1 cellular context compared by ENCODE assay signal in genomic region chr6:146889303-146889702, GRCh38.
TF ChIP-seq lines count a peak whose summit lies in the region.

No MANE protein-coding gene starts in this region.

TF ChIP-seq in K562, 482 proteins besides CTCF, POLR2A, EP300 and RAD21 (continued from another document and continues in another):
- TF ChIP-seq ZNF639 (CRISPR knock-in tag; conservative IDR thresholded peaks at IDR 0.05 in 1 of 2, IDR thresholded peaks at IDR 0.05 in 1 of 2), result peak in 1 of 2 experiments; percentile 57; a peak in 1 of 4 replicates
- no peak for TF ChIP-seq RUNX1 (IDR thresholded peaks at IDR 0.05; ENCODE audit: low read depth)
- TF ChIP-seq ARID3B (CRISPR knock-in tag; IDR thresholded peaks at IDR 0.05; ENCODE audit: borderline replicate concordance), result no peak
- TF ChIP-seq, protein P1, sequence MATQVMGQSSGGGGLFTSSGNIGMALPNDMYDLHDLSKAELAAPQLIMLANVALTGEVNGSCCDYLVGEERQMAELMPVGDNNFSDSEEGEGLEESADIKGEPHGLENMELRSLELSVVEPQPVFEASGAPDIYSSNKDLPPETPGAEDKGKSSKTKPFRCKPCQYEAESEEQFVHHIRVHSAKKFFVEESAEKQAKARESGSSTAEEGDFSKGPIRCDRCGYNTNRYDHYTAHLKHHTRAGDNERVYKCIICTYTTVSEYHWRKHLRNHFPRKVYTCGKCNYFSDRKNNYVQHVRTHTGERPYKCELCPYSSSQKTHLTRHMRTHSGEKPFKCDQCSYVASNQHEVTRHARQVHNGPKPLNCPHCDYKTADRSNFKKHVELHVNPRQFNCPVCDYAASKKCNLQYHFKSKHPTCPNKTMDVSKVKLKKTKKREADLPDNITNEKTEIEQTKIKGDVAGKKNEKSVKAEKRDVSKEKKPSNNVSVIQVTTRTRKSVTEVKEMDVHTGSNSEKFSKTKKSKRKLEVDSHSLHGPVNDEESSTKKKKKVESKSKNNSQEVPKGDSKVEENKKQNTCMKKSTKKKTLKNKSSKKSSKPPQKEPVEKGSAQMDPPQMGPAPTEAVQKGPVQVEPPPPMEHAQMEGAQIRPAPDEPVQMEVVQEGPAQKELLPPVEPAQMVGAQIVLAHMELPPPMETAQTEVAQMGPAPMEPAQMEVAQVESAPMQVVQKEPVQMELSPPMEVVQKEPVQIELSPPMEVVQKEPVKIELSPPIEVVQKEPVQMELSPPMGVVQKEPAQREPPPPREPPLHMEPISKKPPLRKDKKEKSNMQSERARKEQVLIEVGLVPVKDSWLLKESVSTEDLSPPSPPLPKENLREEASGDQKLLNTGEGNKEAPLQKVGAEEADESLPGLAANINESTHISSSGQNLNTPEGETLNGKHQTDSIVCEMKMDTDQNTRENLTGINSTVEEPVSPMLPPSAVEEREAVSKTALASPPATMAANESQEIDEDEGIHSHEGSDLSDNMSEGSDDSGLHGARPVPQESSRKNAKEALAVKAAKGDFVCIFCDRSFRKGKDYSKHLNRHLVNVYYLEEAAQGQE (CRISPR knock-in tag; IDR thresholded peaks at IDR 0.05; ENCODE audit: low read depth), result no peak
- no peak for TF ChIP-seq XRCC5 (IDR thresholded peaks at IDR 0.05; ENCODE audit: low read depth, low read length)
- no peak for TF ChIP-seq ATF1 (CRISPR knock-in tag; IDR thresholded peaks at IDR 0.05)
- no peak for TF ChIP-seq ATF1 (tag; IDR thresholded peaks at IDR 0.05)
- 0 out of 2 replicates have a peak, but pooled peaks have one; percentile 6 for TF ChIP-seq ZNF239 (CRISPR knock-in tag; IDR thresholded peaks at IDR 0.05)
- TF ChIP-seq ZNF197 (CRISPR knock-in tag; IDR thresholded peaks at IDR 0.05; ENCODE audit: low read depth), result no peak
- TF ChIP-seq KAT8 (IDR thresholded peaks at IDR 0.05; ENCODE audit: low read depth), result no peak
- TF ChIP-seq FOXA3 (CRISPR knock-in tag; conservative IDR thresholded peaks at IDR 0.05 in 1 of 2, IDR thresholded peaks at IDR 0.05 in 1 of 2), result no peak
- TF ChIP-seq SMAD3 (CRISPR knock-in tag; conservative IDR thresholded peaks at IDR 0.05), result no peak
- TF ChIP-seq BRD9 (IDR thresholded peaks at IDR 0.05; ENCODE audit: low read depth, partially characterized antibody), result no peak
- TF ChIP-seq NFIX (CRISPR knock-in tag; IDR thresholded peaks at IDR 0.05; ENCODE audit: low read depth), result no peak
- TF ChIP-seq MEF2D (tag; conservative IDR thresholded peaks at IDR 0.05; ENCODE audit: low read depth), result 0 out of 2 replicates have a peak, but pooled peaks have one; percentile 27
- TF ChIP-seq, protein P2, sequence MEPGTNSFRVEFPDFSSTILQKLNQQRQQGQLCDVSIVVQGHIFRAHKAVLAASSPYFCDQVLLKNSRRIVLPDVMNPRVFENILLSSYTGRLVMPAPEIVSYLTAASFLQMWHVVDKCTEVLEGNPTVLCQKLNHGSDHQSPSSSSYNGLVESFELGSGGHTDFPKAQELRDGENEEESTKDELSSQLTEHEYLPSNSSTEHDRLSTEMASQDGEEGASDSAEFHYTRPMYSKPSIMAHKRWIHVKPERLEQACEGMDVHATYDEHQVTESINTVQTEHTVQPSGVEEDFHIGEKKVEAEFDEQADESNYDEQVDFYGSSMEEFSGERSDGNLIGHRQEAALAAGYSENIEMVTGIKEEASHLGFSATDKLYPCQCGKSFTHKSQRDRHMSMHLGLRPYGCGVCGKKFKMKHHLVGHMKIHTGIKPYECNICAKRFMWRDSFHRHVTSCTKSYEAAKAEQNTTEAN (CRISPR knock-in tag; IDR thresholded peaks at IDR 0.05), result no peak
- no peak for TF ChIP-seq POLR2AphosphoS2 (IDR thresholded peaks at IDR 0.05; ENCODE audit: low read length)
- TF ChIP-seq RERE (CRISPR knock-in tag; IDR thresholded peaks at IDR 0.05; ENCODE audit: borderline replicate concordance), result no peak
- TF ChIP-seq MCM5 (IDR thresholded peaks at IDR 0.05; ENCODE audit: low read depth), result no peak
- TF ChIP-seq ZEB2 (IDR thresholded peaks at IDR 0.05), result no peak
- no peak for TF ChIP-seq MYNN (IDR thresholded peaks at IDR 0.05)
- no peak for TF ChIP-seq MYNN (CRISPR knock-in tag; IDR thresholded peaks at IDR 0.05)
- 0 out of 4 replicates have a peak, but pooled peaks of 1 of the 2 experiments have one; percentile 20 for TF ChIP-seq TBL1XR1 (IDR thresholded peaks at IDR 0.05; ENCODE audit: low read length in 2 of 2)
- 0 out of 2 replicates have a peak, but pooled peaks have one; percentile 34 for TF ChIP-seq SMARCA4 (IDR thresholded peaks at IDR 0.05)
- no peak for TF ChIP-seq SMARCC2 (IDR thresholded peaks at IDR 0.05; ENCODE audit: low read depth)
- TF ChIP-seq ZFX (CRISPR knock-in tag; IDR thresholded peaks at IDR 0.05), result no peak
- TF ChIP-seq DMBX1 (CRISPR knock-in tag; IDR thresholded peaks at IDR 0.05; ENCODE audit: borderline replicate concordance), result peak; percentile 13; the same call in 1 of the 2 replicates
- TF ChIP-seq ZBTB8A (IDR thresholded peaks at IDR 0.05; ENCODE audit: partially characterized antibody), result no peak
- TF ChIP-seq ZNF586 (CRISPR knock-in tag; conservative IDR thresholded peaks at IDR 0.05), result no peak
- TF ChIP-seq NFE2 (IDR thresholded peaks at IDR 0.05; ENCODE audit: low read depth), result peak; percentile 23; the same call in 1 of the 2 replicates
- TF ChIP-seq ZNF12 (CRISPR knock-in tag; IDR thresholded peaks at IDR 0.05), result no peak
- no peak for TF ChIP-seq RBFOX2 (IDR thresholded peaks at IDR 0.05; ENCODE audit: low read depth, low read length)
- peak; percentile 35; the same call in 1 of the 2 replicates for TF ChIP-seq ZNF449 (CRISPR knock-in tag; IDR thresholded peaks at IDR 0.05)
- TF ChIP-seq, protein P3, sequence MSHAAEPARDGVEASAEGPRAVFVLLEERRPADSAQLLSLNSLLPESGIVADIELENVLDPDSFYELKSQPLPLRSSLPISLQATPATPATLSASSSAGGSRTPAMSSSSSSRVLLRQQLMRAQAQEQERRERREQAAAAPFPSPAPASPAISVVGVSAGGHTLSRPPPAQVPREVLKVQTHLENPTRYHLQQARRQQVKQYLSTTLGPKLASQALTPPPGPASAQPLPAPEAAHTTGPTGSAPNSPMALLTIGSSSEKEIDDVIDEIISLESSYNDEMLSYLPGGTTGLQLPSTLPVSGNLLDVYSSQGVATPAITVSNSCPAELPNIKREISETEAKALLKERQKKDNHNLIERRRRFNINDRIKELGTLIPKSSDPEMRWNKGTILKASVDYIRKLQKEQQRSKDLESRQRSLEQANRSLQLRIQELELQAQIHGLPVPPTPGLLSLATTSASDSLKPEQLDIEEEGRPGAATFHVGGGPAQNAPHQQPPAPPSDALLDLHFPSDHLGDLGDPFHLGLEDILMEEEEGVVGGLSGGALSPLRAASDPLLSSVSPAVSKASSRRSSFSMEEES (CRISPR knock-in tag; IDR thresholded peaks at IDR 0.05), result no peak
- 0 out of 2 replicates have a peak, but pooled peaks have one; percentile 16 for TF ChIP-seq ATF4 (CRISPR knock-in tag; IDR thresholded peaks at IDR 0.05)
- no peak for TF ChIP-seq POLR2AphosphoS5 (IDR thresholded peaks at IDR 0.05; ENCODE audit: control insufficient read depth, insufficient read depth, low read depth, low read length)
- 0 out of 2 replicates have a peak, but pooled peaks have one; percentile 42 for TF ChIP-seq SMAD4 (CRISPR knock-in tag; conservative IDR thresholded peaks at IDR 0.05)
- 0 out of 2 replicates have a peak, but pooled peaks have one; percentile 17 for TF ChIP-seq ZNF175 (CRISPR knock-in tag; IDR thresholded peaks at IDR 0.05; ENCODE audit: low read depth)
- no peak for TF ChIP-seq HDAC8 (tag; IDR thresholded peaks at IDR 0.05)
- no peak for TF ChIP-seq EP400 (IDR thresholded peaks at IDR 0.05)
- TF ChIP-seq DLX4 (CRISPR knock-in tag; IDR thresholded peaks at IDR 0.05), result no peak
- TF ChIP-seq SMARCE1 (IDR thresholded peaks at IDR 0.05), result 0 out of 2 replicates have a peak, but pooled peaks have one; percentile 21
- TF ChIP-seq ZNF134 (CRISPR knock-in tag; conservative IDR thresholded peaks at IDR 0.05), result no peak
- no peak for TF ChIP-seq PHB2 (IDR thresholded peaks at IDR 0.05; ENCODE audit: low read depth)
- no peak for TF ChIP-seq MECOM (CRISPR knock-in tag; IDR thresholded peaks at IDR 0.05)
- TF ChIP-seq FOXM1 (IDR thresholded peaks at IDR 0.05; ENCODE audit: low read depth), result no peak
- TF ChIP-seq FOXM1 (CRISPR knock-in tag; IDR thresholded peaks at IDR 0.05; ENCODE audit: low read depth), result no peak
- TF ChIP-seq PHTF2 (CRISPR knock-in tag; IDR thresholded peaks at IDR 0.05), result no peak
- no peak for TF ChIP-seq ZNF778 (CRISPR knock-in tag; IDR thresholded peaks at IDR 0.05)
- no peak for TF ChIP-seq TAF1 (IDR thresholded peaks at IDR 0.05; ENCODE audit: control insufficient read depth, extremely low read depth, insufficient read depth, low read length, severe bottlenecking)
- 0 out of 2 replicates have a peak, but pooled peaks have one; percentile 36 for TF ChIP-seq KLF6 (CRISPR knock-in tag; IDR thresholded peaks at IDR 0.05; ENCODE audit: borderline replicate concordance)
- TF ChIP-seq NFXL1 (CRISPR knock-in tag; IDR thresholded peaks at IDR 0.05), result no peak
- TF ChIP-seq ZNF584 (CRISPR knock-in tag; IDR thresholded peaks at IDR 0.05; ENCODE audit: low read depth), result peak; percentile 73; the same call in 1 of the 2 replicates
